ENCODE assay signal across 12 cellular contexts in the genomic region with DNA sequence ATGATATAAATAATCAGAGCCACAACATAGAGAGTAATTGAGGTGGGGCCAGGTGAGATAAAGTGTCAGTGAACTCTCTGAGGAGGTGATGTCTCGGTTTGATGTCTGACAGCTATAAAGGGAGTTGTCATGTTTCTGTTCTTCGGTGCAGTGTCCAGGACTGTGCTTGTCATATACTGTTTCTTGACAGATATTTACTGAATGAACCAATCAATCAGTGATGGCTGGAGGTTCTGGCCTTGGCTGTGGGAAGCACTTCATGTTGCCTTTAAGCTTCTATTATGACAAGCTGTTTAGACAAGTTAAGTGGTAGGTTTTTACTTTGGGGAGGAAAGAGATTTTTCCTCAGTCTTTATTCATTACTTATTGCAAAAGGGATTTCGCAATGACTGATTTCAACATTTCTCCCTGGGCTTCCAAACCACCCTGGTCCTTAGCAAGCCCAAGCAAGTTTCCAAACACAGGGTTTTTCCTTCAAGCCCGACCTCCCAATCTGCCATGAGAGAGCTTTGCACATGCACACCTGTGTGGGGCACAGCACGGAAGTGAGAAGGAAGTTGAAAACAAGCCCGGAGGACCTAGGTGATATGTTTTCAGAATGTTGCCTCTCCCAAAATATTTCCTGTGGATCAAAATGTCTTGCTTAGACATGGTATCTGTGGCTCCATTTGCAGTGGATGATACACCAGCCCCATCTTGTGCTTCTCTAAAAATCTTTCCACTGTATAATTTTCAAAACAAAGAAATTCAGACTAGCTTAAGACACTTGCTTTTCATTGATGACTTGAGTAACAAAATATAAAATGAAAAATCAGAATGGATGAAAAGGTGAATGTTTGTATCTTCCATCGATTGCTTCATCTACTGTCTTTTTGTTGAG.
A peak's percentile ranks its signal among the peaks of the same experiment; 100 is the strongest.
DNase-seq lines count a peak whose midpoint lies in the region; ATAC-seq and TF ChIP-seq lines count a peak whose summit lies in the region.
"Had no signal": no experiment of that assay in that cellular context is flagged by ENCODE, and none has a peak within 500 bp of the region (broad histone marks: within the 10 kb centered on the region; RNA-seq: fewer than 3 reads in every experiment).

No MANE protein-coding gene starts in this region.

- H2AK5ac ChIP-seq in IMR-90 (ENCODE audit: low read depth, low read length) = peak overlapping the region; percentile 57; the same call in 1 of the 2 replicates

- no peak overlapping the region for H2AK9ac ChIP-seq in IMR-90 (replicated peaks; ENCODE audit: low read depth, low read length, poor library complexity)

- no peak overlapping the region for H3K27ac Mint-ChIP-seq in Calu3 (ENCODE audit: unreplicated experiment)
- H3K27ac Mint-ChIP-seq: activated naive CD4-positive, alpha-beta T cell treated with anti-CD3 and anti-CD28 coated beads, Interleukin-2, amount 50 U/mL, for 72 hours had no signal

- H2BK5ac ChIP-seq in IMR-90 (ENCODE audit: low read depth, low read length, poor library complexity, severe bottlenecking) = peak overlapping the region; percentile 36

- H3K4me1 Mint-ChIP-seq in Calu3 (ENCODE audit: low read depth, unreplicated experiment) = no peaks in the 10 kb centered on the region

- no TSS peak for BruUV-seq in IMR-90 (replicated peaks; lab: Mats Ljungman, UMichigan)
- BruUV-seq in Calu3 (replicated peaks; lab: Mats Ljungman, UMichigan) = no TSS peak

- H3K27me3 ChIP-seq in IMR-90 (ENCODE audit: control insufficient read depth, insufficient read depth, low read length) (no peaks in the 10 kb centered on the region), breast epithelium (no peaks in the 10 kb centered on the region)
- H3K27me3 ChIP-seq: SJSA1, vagina had no signal

- no peak overlapping the region for H3K14ac ChIP-seq in IMR-90 (replicated peaks; ENCODE audit: low read depth, low read length)

- no peaks in the 10 kb centered on the region for H3K79me1 ChIP-seq in IMR-90 (ENCODE audit: low read depth in 1 of 2, low read length in 2 of 2)

- peaks cover 10% of the 10 kb centered on the region for H3K4me1 ChIP-seq in IMR-90 (ENCODE audit: control insufficient read depth, insufficient read depth, low read length)
- H3K4me1 ChIP-seq in breast epithelium = no peaks in the 10 kb centered on the region
- H3K4me1 ChIP-seq: vagina had no signal

- peak overlapping the region; percentile 73 for H2BK20ac ChIP-seq in IMR-90 (ENCODE audit: low read depth, low read length)

- peaks cover 2% of the 10 kb centered on the region; the same call in 1 of the 2 replicates for H3K9me3 ChIP-seq in IMR-90 (ENCODE audit: control insufficient read depth, insufficient read depth, low read length)
- no peaks in the 10 kb centered on the region for H3K9me3 ChIP-seq in breast epithelium
- H3K9me3 ChIP-seq: SJSA1, vagina had no signal

- H3K27ac ChIP-seq in IMR-90 (ENCODE audit: insufficient read depth, low read length) (peak overlapping the region; percentile 28; the same call in 1 of the 2 replicates), breast epithelium (peak overlapping the region; percentile 55 to 70)
- H3K27ac ChIP-seq: SJSA1, vagina had no signal

- no peaks in the 10 kb centered on the region for H3K9me3 Mint-ChIP-seq in Calu3 (ENCODE audit: low read depth, unreplicated experiment)

- H3K9ac ChIP-seq in IMR-90 (ENCODE audit: low read depth, low read length) = no peak overlapping the region

- H4K20me1 ChIP-seq in IMR-90 (ENCODE audit: insufficient read depth, low read length) = no peaks in the 10 kb centered on the region

- TF ChIP-seq POLR2A in IMR-90 (IDR thresholded peaks at IDR 0.05; ENCODE audit: low read depth, low read length) = no peak
- TF ChIP-seq POLR2A in breast epithelium (IDR thresholded peaks at IDR 0.05) = no peak

- H2AFZ ChIP-seq in IMR-90 (replicated peaks; ENCODE audit: low read length, poor library complexity) = peak overlapping the region; percentile 38

- H4K5ac ChIP-seq in IMR-90 (ENCODE audit: low read depth, low read length) = peak overlapping the region; percentile 2; the same call in 1 of the 2 replicates

- peak overlapping the region; percentile 42; the same call in 1 of the 3 replicates for H2BK15ac ChIP-seq in IMR-90 (ENCODE audit: low read depth, low read length)

- CTCF ChIA-PET in AG04449 (lab: Yijun Ruan, JAX) (interaction anchor here (0.6 kb wide), 1 partner anchor 275 kb away, joined by 3 read pairs; no protein-coding TSS in a partner anchor), IMR-90 (lab: Yijun Ruan, JAX) (no interaction called here), Calu3 (lab: Charles Lee) (no interaction called here)

- no peak overlapping the region for H3K4me3 Mint-ChIP-seq in Calu3 (ENCODE audit: low read depth, unreplicated experiment)

- H3K4me3 ChIP-seq in AG04449 (ENCODE audit: low read depth, low read length) (no peak overlapping the region), IMR-90 (ENCODE audit: insufficient read depth, low read depth, low read length) (no peak overlapping the region), breast epithelium (no peak overlapping the region)
- H3K4me3 ChIP-seq: SJSA1, vagina had no signal

- in situ Hi-C loops in IMR-90 (cut with MboI; ENCODE audit: low sequenced_read_pairs) = no loop called here

- H3K36me3 Mint-ChIP-seq in Calu3 (ENCODE audit: insufficient read depth, unreplicated experiment) = no peaks in the 10 kb centered on the region
- H3K36me3 Mint-ChIP-seq: activated naive CD4-positive, alpha-beta T cell treated with anti-CD3 and anti-CD28 coated beads, Interleukin-2, amount 50 U/mL, for 72 hours had no signal

- H3K56ac ChIP-seq in IMR-90 (ENCODE audit: extremely low read depth, insufficient read depth, low read length) = no peak overlapping the region

- no peak overlapping the region for H3K23ac ChIP-seq in IMR-90 (ENCODE audit: low read depth, low read length)

- H3K9me1 ChIP-seq in IMR-90 (ENCODE audit: insufficient read depth, low read length) = no peaks in the 10 kb centered on the region

- H3K36me3 ChIP-seq in IMR-90 (ENCODE audit: control insufficient read depth, insufficient read depth, low read length) = no peaks in the 10 kb centered on the region
- H3K36me3 ChIP-seq in breast epithelium = no peaks in the 10 kb centered on the region
- H3K36me3 ChIP-seq: SJSA1, vagina had no signal

- peak overlapping the region; percentile 13 for H3K18ac ChIP-seq in IMR-90 (ENCODE audit: low read depth, low read length)

- dilution Hi-C loops in IMR-90 (cut with HindIII; ENCODE audit: low sequenced_read_pairs, unreplicated experiment) = no loop called here

- ATAC-seq in IMR-90 (ENCODE audit: low read depth) = peak; percentile 86
- no peak for ATAC-seq in HG02610 (IDR thresholded peaks at IDR 0.05; ENCODE audit: unreplicated experiment)
- no peak for ATAC-seq in GM18511 (IDR thresholded peaks at IDR 0.05; ENCODE audit: unreplicated experiment)
- ATAC-seq: activated naive CD4-positive, alpha-beta T cell treated with anti-CD3 and anti-CD28 coated beads, Interleukin-2, amount 50 U/mL, for 72 hours had no signal

- H4K91ac ChIP-seq in IMR-90 (ENCODE audit: insufficient read depth, low read depth, low read length) = peak overlapping the region; percentile 40; the same call in 1 of the 2 replicates

- peak overlapping the region; percentile 54; the same call in 1 of the 2 replicates for H2BK120ac ChIP-seq in IMR-90 (ENCODE audit: low read depth, low read length)

- H4K8ac ChIP-seq in IMR-90 (ENCODE audit: low read depth in 2 of 2, low read length in 2 of 2) = peak overlapping the region in 1 of 2 experiments; percentile 50; a peak in 2 of 4 replicates

- no peaks in the 10 kb centered on the region for H3K27me3 Mint-ChIP-seq in Calu3 (ENCODE audit: unreplicated experiment)

- POLR2A ChIA-PET in AG04449 (lab: Yijun Ruan, JAX) (no interaction called here), IMR-90 (lab: Charles Lee; ENCODE audit: unreplicated experiment) (no interaction called here)

- TF ChIP-seq RAD21 in IMR-90 (IDR thresholded peaks at IDR 0.05; ENCODE audit: low read length) = peak; percentile 30; the same call in 1 of the 2 replicates

- peak overlapping the region; percentile 63; the same call in 1 of the 2 replicates for H3K4ac ChIP-seq in IMR-90 (ENCODE audit: low read depth, low read length)

- WGBS in IMR-90 (ENCODE audit: extremely low coverage in 2 of 2, insufficient read length in 1 of 2), 2 experiments = no CpG with 5 or more reads among the region's 7 CpGs

- intact Hi-C loops in IMR-90 (cut with micrococcal nuclease) = loop anchor here (5.0 to 10.0 kb wide), 4 partner anchors 48 to 796 kb away; a partner anchor contains a TSS
- intact Hi-C loops in breast epithelium (cut with DNase I; ENCODE audit: low total_unique reads) = no loop called here
- intact Hi-C loops in Calu3 (cut with micrococcal nuclease; ENCODE audit: unreplicated experiment) = no loop called here

- DNase-seq in AG04449 (ENCODE audit: low read depth, low spot score) = peak; percentile 33
- peak; percentile 80 for DNase-seq in IMR-90
- DNase-seq in breast epithelium (ENCODE audit: low spot score in 2 of 2) = peak in 1 of 2 donors; percentile 80
- peak; percentile 89 for DNase-seq in iris pigment epithelial cell (ENCODE audit: low read depth)
- DNase-seq in Calu3 = no peak
- DNase-seq in Kasumi-1 (lab: John Stamatoyannopoulos, UW) = no peak
- DNase-seq: activated CD4-positive, alpha-beta T cell treated with anti-CD3 and anti-CD28 coated beads, Interleukin-2, amount 50 U/mL, for 1 hour had no signal

- H3K4me2 ChIP-seq in IMR-90 (ENCODE audit: low read depth, low read length) = peak overlapping the region; percentile 31; the same call in 1 of the 2 replicates

- TF ChIP-seq CTCF in AG04449 (IDR thresholded peaks at IDR 0.05; ENCODE audit: insufficient read depth, low read length, missing control alignments) (no peak), IMR-90 (conservative IDR thresholded peaks at IDR 0.05; ENCODE audit: low read depth, low read length) (0 out of 2 replicates have a peak, but pooled peaks have one; percentile 25), breast epithelium (IDR thresholded peaks at IDR 0.05) (no peak), Calu3 (IDR thresholded peaks at IDR 0.05; ENCODE audit: unreplicated experiment) (no peak)

TF ChIP-seq in IMR-90, 13 proteins besides CTCF, POLR2A, EP300 and RAD21 (continues in another document):
- no peak for TF ChIP-seq NFE2L2 (IDR thresholded peaks at IDR 0.05; ENCODE audit: low read depth, low read length)
- TF ChIP-seq, protein P1, sequence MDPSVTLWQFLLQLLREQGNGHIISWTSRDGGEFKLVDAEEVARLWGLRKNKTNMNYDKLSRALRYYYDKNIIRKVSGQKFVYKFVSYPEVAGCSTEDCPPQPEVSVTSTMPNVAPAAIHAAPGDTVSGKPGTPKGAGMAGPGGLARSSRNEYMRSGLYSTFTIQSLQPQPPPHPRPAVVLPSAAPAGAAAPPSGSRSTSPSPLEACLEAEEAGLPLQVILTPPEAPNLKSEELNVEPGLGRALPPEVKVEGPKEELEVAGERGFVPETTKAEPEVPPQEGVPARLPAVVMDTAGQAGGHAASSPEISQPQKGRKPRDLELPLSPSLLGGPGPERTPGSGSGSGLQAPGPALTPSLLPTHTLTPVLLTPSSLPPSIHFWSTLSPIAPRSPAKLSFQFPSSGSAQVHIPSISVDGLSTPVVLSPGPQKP (IDR thresholded peaks at IDR 0.05; ENCODE audit: borderline replicate concordance, low read depth, low read length) = no peak
- TF ChIP-seq FOS (IDR thresholded peaks at IDR 0.05; ENCODE audit: low read depth, low read length) = no peak
- TF ChIP-seq SMC3 (IDR thresholded peaks at IDR 0.05; ENCODE audit: low read depth, low read length) = 0 out of 2 replicates have a peak, but pooled peaks have one; percentile 8
- no peak for TF ChIP-seq RCOR1 (IDR thresholded peaks at IDR 0.05; ENCODE audit: insufficient replicate concordance, low read length)

Comparison
In these comparisons a context has a peak if more than half of its experiments do, and no peak if none do; other contexts are left out.
1. DNase-seq: peak in AG04449 (single experiment), IMR-90 (single experiment) and iris pigment epithelial cell (single experiment); none in Calu3 (single experiment) and Kasumi-1 (0 of 2).